ENCODE assay signal across 34 cellular contexts in genomic region chr1:48841466-48841865, GRCh38.
"Had no signal": no experiment of that assay in that cellular context is flagged by ENCODE, and none has a peak within 500 bp of the region (broad histone marks: within the 10 kb centered on the region; RNA-seq: fewer than 3 reads in every experiment).

No MANE protein-coding gene starts in this region.

- ATAC-seq: activated T-cell treated with anti-CD3 and anti-CD28 coated beads, Interleukin-2, amount 50 U/mL, for 4 hours; PC-3; Right ventricle myocardium inferior; T-cell; T-helper 17 cell had no signal

- H3K9me3 ChIP-seq: Peyer's patch had no signal

- H3K4me2 ChIP-seq: KMS-11 had no signal

- DNase-seq: activated B cell treated with CpG ODN at 0.5 μM for 24 hours; activated CD4-positive, alpha-beta memory T cell treated with anti-CD3 and anti-CD28 coated beads for 36 hours; activated CD4-positive, alpha-beta T cell treated with anti-CD3 and anti-CD28 coated beads for 4 hours; activated CD4-positive, alpha-beta T cell treated with anti-CD3 and anti-CD28 coated beads, Interleukin-2, amount 50 U/mL, for 1 hour; activated CD4-positive, CD25-positive, alpha-beta regulatory T cell treated with anti-CD3 and anti-CD28 coated beads, Interleukin-2, amount 50 U/mL, for 72 hours; activated CD8-positive, alpha-beta memory T cell treated with anti-CD3 and anti-CD28 coated beads, Interleukin-2, amount 50 U/mL, for 4 hours; activated naive CD4-positive, alpha-beta T cell; activated naive CD4-positive, alpha-beta T cell treated with anti-CD3 and anti-CD28 coated beads, Interleukin-2, amount 50 U/mL, for 16 hours; activated naive CD8-positive, alpha-beta T cell treated with anti-CD3 and anti-CD28 coated beads for 36 hours; activated T-cell treated with anti-CD3 and anti-CD28 coated beads for 4 hours; activated T-cell treated with anti-CD3 and anti-CD28 coated beads, Interleukin-2, amount 50 U/mL, for 4 hours; amniotic stem cell; aorta; brain microvascular endothelial cell; central memory CD4-positive, alpha-beta T cell; NCI-H1092 treated with DMSO at 0.1 percent for 48 hours; NCI-H1417; NCI-H146; NCI-H187; NCI-H2029 treated with DMSO at 0.1 percent for 48 hours; NCI-H2107; NCI-H2171; NCI-H510A; NCI-H748 treated with DMSO at 0.1 percent for 48 hours; NK-92 treated with Interleukin-12 subunit alpha and Interleukin-12 subunit beta, amount 100 ng/mL, for 24 hours; PC-3; Peyer's patch; SIG-M5; T-cell; T-helper 17 cell had no signal

- H3K4me3 ChIP-seq: Peyer's patch had no signal

- H3K4me1 ChIP-seq: Peyer's patch had no signal

- H3K27ac ChIP-seq: brain microvascular endothelial cell, KMS-11, Peyer's patch, RWPE1, VCaP had no signal

- H3K36me3 ChIP-seq: brain microvascular endothelial cell, Peyer's patch had no signal

- H3K27me3 ChIP-seq: brain microvascular endothelial cell, Peyer's patch had no signal
